Comparison of ENCODE assay signal across 9 cellular contexts in genomic region chr19:48955308-48955958, GRCh38. TPM values are rescaled to one million over a fixed set of nuclear protein-coding genes. Genes with fewer than 3 reads are reported as not detected.
DNase-seq lines count a peak whose midpoint lies in the region; ATAC-seq, FAIRE-seq and TF ChIP-seq lines count a peak whose summit lies in the region.
"Had no signal": no experiment of that assay in that cellular context is flagged by ENCODE, and none has a peak within 500 bp of the region (broad histone marks: within the 10 kb centered on the region; RNA-seq: fewer than 3 reads in every experiment).

No MANE protein-coding gene starts in this region.

- H3K27me3 Mint-ChIP-seq in activated CD4-positive, alpha-beta T cell treated with anti-CD3 and anti-CD28 coated beads, Interleukin-2, amount 10 ng/mL, durations not matched to agents 24 days and 14 days: no peaks in the 10 kb centered on the region

- WGBS in adrenal gland, 4 donors: 52 to 59% (median 55%) methylated on average over 9 to 16 of the region's 16 CpGs
- 16% methylated on average over 5 of the region's 16 CpGs for WGBS in HepG2 (ENCODE audit: low lambda C conversion rate)
- WGBS in thymus: 69% methylated on average over 16 of the region's 16 CpGs

- TF ChIP-seq CTCF in adrenal gland (IDR thresholded peaks at IDR 0.05) (no peak), HepG2 (CRISPR knock-in tag; IDR thresholded peaks at IDR 0.05) (no peak)

- H3K27me3 ChIP-seq in adrenal gland: no peaks in the 10 kb centered on the region
- H3K27me3 ChIP-seq in HepG2 (ENCODE audit: control insufficient read depth in 1 of 2, insufficient read depth in 2 of 2, low read length in 2 of 2): no peaks in the 10 kb centered on the region
- no peaks in the 10 kb centered on the region for H3K27me3 ChIP-seq in thymus (ENCODE audit: control insufficient read depth, insufficient read depth)

- FAIRE-seq in HepG2 (lab: Jason Lieb, UNC): no peak

- H3K9me3 ChIP-seq in adrenal gland (replicated peaks in 1 of 3) (no peaks in the 10 kb centered on the region), HepG2 (ENCODE audit: low read length) (no peaks in the 10 kb centered on the region), thymus (ENCODE audit: control insufficient read depth) (no peaks in the 10 kb centered on the region)

- H3K4me1 ChIP-seq in adrenal gland (replicated peaks in 1 of 2) (peaks cover 0 to 10% of the 10 kb centered on the region in 2 donors), HepG2 (ENCODE audit: insufficient read depth, low read length) (peaks cover 85% of the 10 kb centered on the region), thymus (ENCODE audit: control insufficient read depth, insufficient read depth, low read length) (peaks cover 22% of the 10 kb centered on the region)

- TF ChIP-seq RAD21 in HepG2 (CRISPR knock-in tag; IDR thresholded peaks at IDR 0.05): no peak

- no peaks in the 10 kb centered on the region; the same call in 1 of the 2 replicates for H4K20me1 ChIP-seq in HepG2 (ENCODE audit: insufficient read depth, low read length)

- peak overlapping the region; percentile 89 for H3K9ac ChIP-seq in HepG2 (ENCODE audit: insufficient read depth, low read depth, low read length)

- no peak for TF ChIP-seq POLR2A in adrenal gland (IDR thresholded peaks at IDR 0.05)
- TF ChIP-seq POLR2A in HepG2 (IDR thresholded peaks at IDR 0.05; ENCODE audit: insufficient read depth in 1 of 2, low read depth in 2 of 2, low read length in 2 of 2): no peak; a peak in 1 of 4 replicates

- no peak overlapping the region for H2AFZ ChIP-seq in HepG2 (ENCODE audit: low read length)

- peak overlapping the region; percentile 95 for H3K4me2 ChIP-seq in HepG2 (ENCODE audit: low read depth, low read length)

- intact Hi-C loops in activated CD4-positive, alpha-beta T cell treated with anti-CD3 and anti-CD28 coated beads, Interleukin-2, amount 10 ng/mL, durations not matched to agents 24 days and 14 days (cut with micrococcal nuclease): loop anchor here (2.0 kb wide), 2 partner anchors 37 to 55 kb away; partner anchors contain the start of genes GYS1, NUCB1 and RUVBL2
- intact Hi-C loops in adrenal gland (cut with DNase I): no loop called here
- intact Hi-C loops in HepG2 (cut with micrococcal nuclease; ENCODE audit: unreplicated experiment): no loop called here

- CTCF ChIA-PET in HepG2 (lab: Yijun Ruan, JAX; ENCODE audit: low intra/inter-chr PET ratio, low total read pairs): no interaction called here

- peak overlapping the region; percentile 90 for H3K27ac Mint-ChIP-seq in activated CD4-positive, alpha-beta T cell treated with anti-CD3 and anti-CD28 coated beads, Interleukin-2, amount 10 ng/mL, durations not matched to agents 24 days and 14 days

- H3K27ac ChIP-seq in adrenal gland (peak overlapping the region in 4 of 5 donors; percentile 33 to 87 (median 77)), HepG2 (ENCODE audit: extremely low read length, insufficient read depth, low read length) (peak overlapping the region; percentile 82), thymus (ENCODE audit: low read depth) (peak overlapping the region; percentile 86)

- ATAC-seq in HepG2: no peak
- ATAC-seq in GM18867 (IDR thresholded peaks at IDR 0.05; ENCODE audit: unreplicated experiment): no peak

- peaks cover 35% of the 10 kb centered on the region for H3K36me3 Mint-ChIP-seq in activated CD4-positive, alpha-beta T cell treated with anti-CD3 and anti-CD28 coated beads, Interleukin-2, amount 10 ng/mL, durations not matched to agents 24 days and 14 days (ENCODE audit: low read depth)

- in situ Hi-C loops in HepG2 (cut with HindIII; ENCODE audit: extremely low pct_ligation_motif_present, low pct_unique_long_range_greater_than_20kb) (no loop called here), G401 (cut with HindIII; ENCODE audit: low sequenced_read_pairs) (no loop called here)

- H3K9me3 Mint-ChIP-seq in activated CD4-positive, alpha-beta T cell treated with anti-CD3 and anti-CD28 coated beads, Interleukin-2, amount 10 ng/mL, durations not matched to agents 24 days and 14 days: no peaks in the 10 kb centered on the region

- peaks cover 19% of the 10 kb centered on the region for H3K79me2 ChIP-seq in HepG2 (ENCODE audit: insufficient read depth, low read length)

- peak; percentile 64 for DNase-seq in activated CD4-positive, alpha-beta T cell treated with anti-CD3 and anti-CD28 coated beads, Interleukin-2, amount 10 ng/mL, durations not matched to agents 24 days and 14 days
- DNase-seq in activated CD4-positive, alpha-beta T cell treated with anti-CD3 and anti-CD28 coated beads, Interleukin-2, amount 50 U/mL, for 4 hours: no peak
- DNase-seq in adrenal gland (no peak), HepG2 (ENCODE audit: low spot score) (no peak), NCI-H510A treated with DMSO at 0.1 percent for 48 hours (lab: John Stamatoyannopoulos, UW) (no peak), G401 (ENCODE audit: low spot score) (no peak)

- peaks cover 25% of the 10 kb centered on the region for H3K4me1 Mint-ChIP-seq in activated CD4-positive, alpha-beta T cell treated with anti-CD3 and anti-CD28 coated beads, Interleukin-2, amount 10 ng/mL, durations not matched to agents 24 days and 14 days

- POLR2A ChIA-PET in HepG2 (lab: Yijun Ruan, JAX): interaction anchor here (0.7 to 7.8 kb wide), 5 partner anchors 11 to 84 kb away, joined by 3 to 153 read pairs (median 4); partner anchors contain the start of genes FTL, GYS1 and RUVBL2

- peak overlapping the region; percentile 86 for H3K4me3 Mint-ChIP-seq in activated CD4-positive, alpha-beta T cell treated with anti-CD3 and anti-CD28 coated beads, Interleukin-2, amount 10 ng/mL, durations not matched to agents 24 days and 14 days

- no peak for TF ChIP-seq EP300 in HepG2 (IDR thresholded peaks at IDR 0.05; ENCODE audit: low read depth in 2 of 2, low read length in 2 of 2)
- TF ChIP-seq EP300 in HepG2 (CRISPR knock-in tag; IDR thresholded peaks at IDR 0.05; ENCODE audit: borderline replicate concordance): no peak

- H3K36me3 ChIP-seq in adrenal gland (replicated peaks in 1 of 2): no peaks in the 10 kb centered on the region
- H3K36me3 ChIP-seq in HepG2 (replicated peaks in 1 of 2; ENCODE audit: control insufficient read depth in 1 of 2, insufficient read depth in 2 of 2, low read length in 2 of 2): peaks cover 2 to 3% of the 10 kb centered on the region in 2 experiments; a peak in 1 of 5 replicates
- H3K36me3 ChIP-seq in thymus (ENCODE audit: control insufficient read depth, insufficient read depth): peaks cover 15% of the 10 kb centered on the region

- BruUV-seq in HepG2 (replicated peaks; lab: Mats Ljungman, UMichigan): no TSS peak

- H3K4me3 ChIP-seq in adrenal gland (peak overlapping the region; percentile 20 to 84 (median 76)), HepG2 (replicated peaks in 1 of 3; ENCODE audit: insufficient read depth in 1 of 3, low read depth in 2 of 3, low read length in 3 of 3) (peak overlapping the region; percentile 76 to 84 (median 81)), thymus (ENCODE audit: low read length) (peak overlapping the region; percentile 96)

RNA-seq across cellular contexts. Expression of gene BAX, which starts 0.8 kb away (rescaled TPM):
- total RNA-seq in activated CD4-positive, alpha-beta T cell treated with anti-CD3 and anti-CD28 coated beads, Interleukin-2, amount 10 ng/mL, durations not matched to agents 24 days and 14 days: 257 and 298 TPM in 2 replicates
- total RNA-seq in adrenal gland (10 to 100 TPM; 18.1 to 79.0 (median 58.0) TPM), HepG2 (2016; rRNA removed; fragmentation: Illumina TruSeq; extraction: Trizol) (167 and 176 TPM in 2 replicates)
- polyA plus RNA-seq in adrenal gland (10 to 100 TPM; 21.5 to 61.3 (median 41.0) TPM), HepG2 (2011; rRNA removed) (139 and 164 TPM in 2 replicates), thymus (126 TPM)
- 230 and 246 TPM in 2 replicates for total RNA-seq in HepG2 (2016; cell fraction: cytosol; rRNA removed; fragmentation: Illumina TruSeq; extraction: Trizol; ENCODE audit: low read depth)
- total RNA-seq in HepG2 (2016; cell fraction: insoluble cytoplasmic fraction; rRNA removed; fragmentation: Illumina TruSeq; extraction: Trizol): 165 and 193 TPM in 2 replicates
- 237 and 254 TPM in 2 replicates for total RNA-seq in HepG2 (2016; cell fraction: membrane; rRNA removed; fragmentation: Illumina TruSeq; extraction: Trizol)
- total RNA-seq in HepG2 (2016; cell fraction: nucleus; rRNA removed; fragmentation: Illumina TruSeq; extraction: Trizol): 96.5 and 102 TPM in 2 replicates
- polyA plus RNA-seq in HepG2 (2011; cell fraction: cytosol; rRNA removed): 118 and 159 TPM in 2 replicates
- polyA plus RNA-seq in HepG2 (2011; cell fraction: nucleus; rRNA removed): 330 and 345 TPM in 2 replicates
- polyA plus RNA-seq in HepG2 (2012): 158 and 165 TPM in 2 replicates
- polyA plus RNA-seq in HepG2 (2016; cell fraction: cytosol; fragmentation: Illumina TruSeq; extraction: Trizol; ENCODE audit: low read depth): 324 and 380 TPM in 2 replicates
- 326 and 339 TPM in 2 replicates for polyA plus RNA-seq in HepG2 (2016; cell fraction: insoluble cytoplasmic fraction; fragmentation: Illumina TruSeq; extraction: Trizol; ENCODE audit: low read depth)
- 331 and 356 TPM in 2 replicates for polyA plus RNA-seq in HepG2 (2016; cell fraction: membrane; fragmentation: Illumina TruSeq; extraction: Trizol; ENCODE audit: low read depth)
- 298 and 326 TPM in 2 replicates for polyA plus RNA-seq in HepG2 (2016; cell fraction: nucleus; fragmentation: Illumina TruSeq; extraction: Trizol; ENCODE audit: insufficient read depth, low read depth)
- polyA minus RNA-seq in HepG2 (2011; rRNA and poly(A)+ RNA removed; ENCODE audit: low replicate concordance): 81.2 and 143 TPM in 2 replicates
- polyA minus RNA-seq in HepG2 (2011; cell fraction: cytosol; rRNA and poly(A)+ RNA removed): 66.1 and 82.4 TPM in 2 replicates
- 85.3 and 90.1 TPM in 2 replicates for polyA minus RNA-seq in HepG2 (2011; cell fraction: nucleus; rRNA and poly(A)+ RNA removed)
- 160 and 177 TPM in 2 replicates for total RNA-seq in G401 (2014; rRNA removed; shearing (Covaris generic))

RNA-seq across cellular contexts. Expression of gene FTL, which starts 9.7 kb away (rescaled TPM):
- 696 and 697 TPM in 2 replicates for total RNA-seq in activated CD4-positive, alpha-beta T cell treated with anti-CD3 and anti-CD28 coated beads, Interleukin-2, amount 10 ng/mL, durations not matched to agents 24 days and 14 days
- total RNA-seq in adrenal gland (over 10,000 TPM in 1 of 8 donors, 1,000 to 10,000 TPM in 7; 3,284 to 11,726 (median 4,214) TPM), HepG2 (2016; rRNA removed; fragmentation: Illumina TruSeq; extraction: Trizol) (3,909 and 8,800 TPM in 2 replicates)
- polyA plus RNA-seq in adrenal gland (1,000 to 10,000 TPM; 2,288 to 7,123 (median 4,274) TPM), HepG2 (2011; rRNA removed) (2,513 and 2,721 TPM in 2 replicates), thymus (8,316 TPM)
- 89,971 and 90,879 TPM in 2 replicates for total RNA-seq in HepG2 (2016; cell fraction: cytosol; rRNA removed; fragmentation: Illumina TruSeq; extraction: Trizol; ENCODE audit: low read depth)
- total RNA-seq in HepG2 (2016; cell fraction: insoluble cytoplasmic fraction; rRNA removed; fragmentation: Illumina TruSeq; extraction: Trizol): 3,851 and 8,859 TPM in 2 replicates
- total RNA-seq in HepG2 (2016; cell fraction: membrane; rRNA removed; fragmentation: Illumina TruSeq; extraction: Trizol): 51,578 and 56,338 TPM in 2 replicates
- total RNA-seq in HepG2 (2016; cell fraction: nucleus; rRNA removed; fragmentation: Illumina TruSeq; extraction: Trizol): 2,617 and 3,067 TPM in 2 replicates
- 2,416 and 4,778 TPM in 2 replicates for polyA plus RNA-seq in HepG2 (2011; cell fraction: cytosol; rRNA removed)
- polyA plus RNA-seq in HepG2 (2011; cell fraction: nucleus; rRNA removed): 1,286 and 1,341 TPM in 2 replicates
- 3,171 and 4,080 TPM in 2 replicates for polyA plus RNA-seq in HepG2 (2012)
- polyA plus RNA-seq in HepG2 (2016; cell fraction: cytosol; fragmentation: Illumina TruSeq; extraction: Trizol; ENCODE audit: low read depth): 183,517 and 194,436 TPM in 2 replicates
- polyA plus RNA-seq in HepG2 (2016; cell fraction: insoluble cytoplasmic fraction; fragmentation: Illumina TruSeq; extraction: Trizol; ENCODE audit: low read depth): 7,307 and 7,404 TPM in 2 replicates
- polyA plus RNA-seq in HepG2 (2016; cell fraction: membrane; fragmentation: Illumina TruSeq; extraction: Trizol; ENCODE audit: low read depth): 88,210 and 91,472 TPM in 2 replicates
- 7,073 and 8,244 TPM in 2 replicates for polyA plus RNA-seq in HepG2 (2016; cell fraction: nucleus; fragmentation: Illumina TruSeq; extraction: Trizol; ENCODE audit: insufficient read depth, low read depth)
- 1,399 and 2,171 TPM in 2 replicates for polyA minus RNA-seq in HepG2 (2011; rRNA and poly(A)+ RNA removed; ENCODE audit: low replicate concordance)
- polyA minus RNA-seq in HepG2 (2011; cell fraction: cytosol; rRNA and poly(A)+ RNA removed): 634 and 932 TPM in 2 replicates
- polyA minus RNA-seq in HepG2 (2011; cell fraction: nucleus; rRNA and poly(A)+ RNA removed): 209 and 221 TPM in 2 replicates
- total RNA-seq in G401 (2014; rRNA removed; shearing (Covaris generic)): 4,146 and 4,408 TPM in 2 replicates

RNA-seq across cellular contexts. Expression of gene DHDH, which starts 21.9 kb away (rescaled TPM):
- total RNA-seq in activated CD4-positive, alpha-beta T cell treated with anti-CD3 and anti-CD28 coated beads, Interleukin-2, amount 10 ng/mL, durations not matched to agents 24 days and 14 days: 0.35 TPM in 1 of 2 replicates, not detected in the other
- under 1 TPM in 3 of 8 donors, not detected in 5; 0.29 to 0.56 (median 0.38) TPM for total RNA-seq in adrenal gland
- polyA plus RNA-seq in adrenal gland: 1 to 10 TPM in 1 of 3 donors, under 1 TPM in 2; 0.27 to 2.8 (median 0.47) TPM
- 0.13 and 0.29 TPM in 2 replicates for total RNA-seq in HepG2 (2016; rRNA removed; fragmentation: Illumina TruSeq; extraction: Trizol)
- total RNA-seq in HepG2 (2016; cell fraction: cytosol; rRNA removed; fragmentation: Illumina TruSeq; extraction: Trizol; ENCODE audit: low read depth): not detected in 2 replicates
- total RNA-seq in HepG2 (2016; cell fraction: insoluble cytoplasmic fraction; rRNA removed; fragmentation: Illumina TruSeq; extraction: Trizol): 0.30 TPM in 1 of 2 replicates, not detected in the other
- total RNA-seq in HepG2 (2016; cell fraction: membrane; rRNA removed; fragmentation: Illumina TruSeq; extraction: Trizol): not detected in 2 replicates
- not detected in 2 replicates for total RNA-seq in HepG2 (2016; cell fraction: nucleus; rRNA removed; fragmentation: Illumina TruSeq; extraction: Trizol)
- polyA plus RNA-seq in HepG2 (2011; rRNA removed): 0.91 and 1.9 TPM in 2 replicates
- 1.8 and 2.5 TPM in 2 replicates for polyA plus RNA-seq in HepG2 (2011; cell fraction: cytosol; rRNA removed)
- polyA plus RNA-seq in HepG2 (2011; cell fraction: nucleus; rRNA removed): 1.9 and 2.8 TPM in 2 replicates
- polyA plus RNA-seq in HepG2 (2012): 1.0 and 3.6 TPM in 2 replicates
- not detected in 2 replicates for polyA plus RNA-seq in HepG2 (2016; cell fraction: cytosol; fragmentation: Illumina TruSeq; extraction: Trizol; ENCODE audit: low read depth)
- not detected in 2 replicates for polyA plus RNA-seq in HepG2 (2016; cell fraction: insoluble cytoplasmic fraction; fragmentation: Illumina TruSeq; extraction: Trizol; ENCODE audit: low read depth)
- polyA plus RNA-seq in HepG2 (2016; cell fraction: membrane; fragmentation: Illumina TruSeq; extraction: Trizol; ENCODE audit: low read depth): not detected in 2 replicates
- polyA plus RNA-seq in HepG2 (2016; cell fraction: nucleus; fragmentation: Illumina TruSeq; extraction: Trizol; ENCODE audit: insufficient read depth, low read depth): not detected in 2 replicates
- 0.37 and 0.50 TPM in 2 replicates for polyA minus RNA-seq in HepG2 (2011; rRNA and poly(A)+ RNA removed; ENCODE audit: low replicate concordance)
- not detected in 2 replicates for polyA minus RNA-seq in HepG2 (2011; cell fraction: cytosol; rRNA and poly(A)+ RNA removed)
- 0.77 TPM in 1 of 2 replicates, not detected in the other for polyA minus RNA-seq in HepG2 (2011; cell fraction: nucleus; rRNA and poly(A)+ RNA removed)
- 1.0 TPM for polyA plus RNA-seq in thymus
- total RNA-seq in G401 (2014; rRNA removed; shearing (Covaris generic)): 3.0 and 4.2 TPM in 2 replicates
- total RNA-seq: NCI-H460 had no signal

RNA-seq across cellular contexts. Expression of gene GYS1, which starts 37.7 kb away (rescaled TPM):
- total RNA-seq in activated CD4-positive, alpha-beta T cell treated with anti-CD3 and anti-CD28 coated beads, Interleukin-2, amount 10 ng/mL, durations not matched to agents 24 days and 14 days: 73.8 and 77.8 TPM in 2 replicates
- 10 to 100 TPM; 23.7 to 63.9 (median 39.5) TPM for total RNA-seq in adrenal gland
- 10 to 100 TPM; 35.2 to 45.9 (median 37.7) TPM for polyA plus RNA-seq in adrenal gland
- total RNA-seq in HepG2 (2016; rRNA removed; fragmentation: Illumina TruSeq; extraction: Trizol): 16.4 and 18.4 TPM in 2 replicates
- 5.2 and 5.3 TPM in 2 replicates for total RNA-seq in HepG2 (2016; cell fraction: cytosol; rRNA removed; fragmentation: Illumina TruSeq; extraction: Trizol; ENCODE audit: low read depth)
- 13.3 and 20.4 TPM in 2 replicates for total RNA-seq in HepG2 (2016; cell fraction: insoluble cytoplasmic fraction; rRNA removed; fragmentation: Illumina TruSeq; extraction: Trizol)
- total RNA-seq in HepG2 (2016; cell fraction: membrane; rRNA removed; fragmentation: Illumina TruSeq; extraction: Trizol): 4.9 and 5.1 TPM in 2 replicates
- 17.7 and 22.5 TPM in 2 replicates for total RNA-seq in HepG2 (2016; cell fraction: nucleus; rRNA removed; fragmentation: Illumina TruSeq; extraction: Trizol)
- polyA plus RNA-seq in HepG2 (2011; rRNA removed): 34.3 and 42.1 TPM in 2 replicates
- polyA plus RNA-seq in HepG2 (2011; cell fraction: cytosol; rRNA removed): 15.4 and 24.0 TPM in 2 replicates
- polyA plus RNA-seq in HepG2 (2011; cell fraction: nucleus; rRNA removed): 43.8 and 62.9 TPM in 2 replicates
- polyA plus RNA-seq in HepG2 (2012): 10.2 and 20.0 TPM in 2 replicates
- 1.1 and 1.4 TPM in 2 replicates for polyA plus RNA-seq in HepG2 (2016; cell fraction: cytosol; fragmentation: Illumina TruSeq; extraction: Trizol; ENCODE audit: low read depth)
- 10.8 and 15.0 TPM in 2 replicates for polyA plus RNA-seq in HepG2 (2016; cell fraction: insoluble cytoplasmic fraction; fragmentation: Illumina TruSeq; extraction: Trizol; ENCODE audit: low read depth)
- polyA plus RNA-seq in HepG2 (2016; cell fraction: membrane; fragmentation: Illumina TruSeq; extraction: Trizol; ENCODE audit: low read depth): 2.9 and 3.5 TPM in 2 replicates
- 28.6 and 30.1 TPM in 2 replicates for polyA plus RNA-seq in HepG2 (2016; cell fraction: nucleus; fragmentation: Illumina TruSeq; extraction: Trizol; ENCODE audit: insufficient read depth, low read depth)
- polyA minus RNA-seq in HepG2 (2011; rRNA and poly(A)+ RNA removed; ENCODE audit: low replicate concordance): 85.1 and 134 TPM in 2 replicates
- polyA minus RNA-seq in HepG2 (2011; cell fraction: cytosol; rRNA and poly(A)+ RNA removed): 22.2 and 28.2 TPM in 2 replicates
- polyA minus RNA-seq in HepG2 (2011; cell fraction: nucleus; rRNA and poly(A)+ RNA removed): 26.5 and 44.0 TPM in 2 replicates
- polyA plus RNA-seq in thymus: 22.2 TPM
- 41.3 and 43.2 TPM in 2 replicates for total RNA-seq in G401 (2014; rRNA removed; shearing (Covaris generic))

RNA-seq across cellular contexts. Expression of gene RUVBL2, which starts 38.3 kb away (rescaled TPM):
- total RNA-seq in activated CD4-positive, alpha-beta T cell treated with anti-CD3 and anti-CD28 coated beads, Interleukin-2, amount 10 ng/mL, durations not matched to agents 24 days and 14 days: 190 and 195 TPM in 2 replicates
- total RNA-seq in adrenal gland (100 to 1,000 TPM in 1 of 8 donors, 10 to 100 TPM in 7; 45.4 to 143 (median 75.6) TPM), HepG2 (2016; rRNA removed; fragmentation: Illumina TruSeq; extraction: Trizol) (108 and 122 TPM in 2 replicates)
- polyA plus RNA-seq in adrenal gland (10 to 100 TPM; 41.3 to 93.3 (median 70.7) TPM), HepG2 (2011; rRNA removed) (109 and 120 TPM in 2 replicates), thymus (52.0 TPM)
- 42.8 and 44.4 TPM in 2 replicates for total RNA-seq in HepG2 (2016; cell fraction: cytosol; rRNA removed; fragmentation: Illumina TruSeq; extraction: Trizol; ENCODE audit: low read depth)
- 98.2 and 127 TPM in 2 replicates for total RNA-seq in HepG2 (2016; cell fraction: insoluble cytoplasmic fraction; rRNA removed; fragmentation: Illumina TruSeq; extraction: Trizol)
- total RNA-seq in HepG2 (2016; cell fraction: membrane; rRNA removed; fragmentation: Illumina TruSeq; extraction: Trizol): 53.1 and 56.0 TPM in 2 replicates
- 57.1 and 62.8 TPM in 2 replicates for total RNA-seq in HepG2 (2016; cell fraction: nucleus; rRNA removed; fragmentation: Illumina TruSeq; extraction: Trizol)
- 120 and 188 TPM in 2 replicates for polyA plus RNA-seq in HepG2 (2011; cell fraction: cytosol; rRNA removed)
- polyA plus RNA-seq in HepG2 (2011; cell fraction: nucleus; rRNA removed): 169 and 241 TPM in 2 replicates
- polyA plus RNA-seq in HepG2 (2012): 71.6 and 76.0 TPM in 2 replicates
- 38.1 and 42.9 TPM in 2 replicates for polyA plus RNA-seq in HepG2 (2016; cell fraction: cytosol; fragmentation: Illumina TruSeq; extraction: Trizol; ENCODE audit: low read depth)
- 87.8 and 103 TPM in 2 replicates for polyA plus RNA-seq in HepG2 (2016; cell fraction: insoluble cytoplasmic fraction; fragmentation: Illumina TruSeq; extraction: Trizol; ENCODE audit: low read depth)
- 44.0 and 49.8 TPM in 2 replicates for polyA plus RNA-seq in HepG2 (2016; cell fraction: membrane; fragmentation: Illumina TruSeq; extraction: Trizol; ENCODE audit: low read depth)
- polyA plus RNA-seq in HepG2 (2016; cell fraction: nucleus; fragmentation: Illumina TruSeq; extraction: Trizol; ENCODE audit: insufficient read depth, low read depth): 101 and 102 TPM in 2 replicates
- 203 and 355 TPM in 2 replicates for polyA minus RNA-seq in HepG2 (2011; rRNA and poly(A)+ RNA removed; ENCODE audit: low replicate concordance)
- 65.7 and 86.3 TPM in 2 replicates for polyA minus RNA-seq in HepG2 (2011; cell fraction: cytosol; rRNA and poly(A)+ RNA removed)
- polyA minus RNA-seq in HepG2 (2011; cell fraction: nucleus; rRNA and poly(A)+ RNA removed): 47.3 and 59.2 TPM in 2 replicates
- total RNA-seq in G401 (2014; rRNA removed; shearing (Covaris generic)): 426 and 535 TPM in 2 replicates
